ENCODE assay signal across 8 cellular contexts in the genomic region with DNA sequence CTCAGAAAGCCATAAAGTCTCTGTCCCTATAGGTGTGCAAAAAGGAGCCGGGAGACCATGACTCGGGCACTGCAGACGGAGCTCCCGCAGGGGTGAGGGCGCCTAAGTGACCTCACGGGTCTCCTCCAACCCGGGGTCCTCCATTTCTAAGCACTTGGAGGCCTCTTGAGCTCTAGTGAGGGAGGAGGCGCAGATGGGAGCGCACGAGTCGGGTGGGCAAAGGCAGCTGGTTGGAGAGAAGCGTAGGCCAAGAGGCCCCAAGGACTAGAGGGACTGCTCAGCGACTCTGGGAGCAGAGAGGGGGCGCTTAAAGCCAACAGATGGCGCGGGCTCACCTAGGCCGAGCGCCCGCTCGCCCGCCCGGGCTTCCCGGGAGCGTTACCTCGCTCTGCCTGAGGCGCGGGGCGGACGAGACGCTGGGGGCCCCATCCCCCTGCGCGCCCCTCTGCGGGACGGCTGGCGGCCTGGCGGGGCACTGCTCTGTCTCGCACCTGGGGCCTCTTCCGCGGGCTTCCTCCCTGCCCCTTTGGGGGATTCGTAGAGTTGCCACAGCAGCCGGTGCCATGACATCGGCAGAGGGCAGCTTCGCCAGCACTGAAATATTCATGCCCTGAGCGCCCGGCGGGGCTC. TPM values are rescaled to one million over a fixed set of nuclear protein-coding genes. Genes with fewer than 3 reads are reported as not detected.
DNase-seq lines count a peak whose midpoint lies in the region; ATAC-seq and TF ChIP-seq lines count a peak whose summit lies in the region.

No MANE protein-coding gene starts in this region.

- H3K27me3 ChIP-seq in ascending aorta = peaks cover 3% of the 10 kb centered on the region
- peaks cover 3 to 88% (median 28%) of the 10 kb centered on the region in 7 donors for H3K27me3 ChIP-seq in spleen (replicated peaks in 1 of 7)

- TF ChIP-seq CTCF in ascending aorta (IDR thresholded peaks at IDR 0.05) (peak; percentile 17 to 46 (median 29)), spleen (IDR thresholded peaks at IDR 0.05 in 8 of 11, conservative IDR thresholded peaks at IDR 0.05 in 3 of 11) (peak in 10 of 11 experiments; percentile 26 to 77 (median 58))

- H3K36me3 ChIP-seq in ascending aorta (no peaks in the 10 kb centered on the region), spleen (no peaks in the 10 kb centered on the region)

- peak; percentile 25 to 44 for DNase-seq in NCI-H2081 (lab: John Stamatoyannopoulos, UW)
- DNase-seq in NCI-H2081 treated with DMSO at 0.1 percent for 48 hours (lab: John Stamatoyannopoulos, UW) = no peak
- peak; percentile 60 to 84 for DNase-seq in NCI-H524 (lab: John Stamatoyannopoulos, UW)
- DNase-seq in ascending aorta (ENCODE audit: low spot score in 2 of 2) = no peak
- DNase-seq in spleen = peak; percentile 83

- ATAC-seq in GM19467 (IDR thresholded peaks at IDR 0.05; ENCODE audit: unreplicated experiment) (no peak), HG02884 (IDR thresholded peaks at IDR 0.05; ENCODE audit: unreplicated experiment) (no peak)

- H3K27ac ChIP-seq in ascending aorta (no peak overlapping the region), spleen (peak overlapping the region in 1 of 8 donors; percentile 43)

- no peaks in the 10 kb centered on the region for H3K9me3 ChIP-seq in ascending aorta
- no peaks in the 10 kb centered on the region for H3K9me3 ChIP-seq in spleen

- no peak for TF ChIP-seq POLR2A in spleen (IDR thresholded peaks at IDR 0.05)

- peaks cover 10 to 17% of the 10 kb centered on the region in 2 donors for H3K4me1 ChIP-seq in ascending aorta
- peaks cover 7 to 32% (median 18%) of the 10 kb centered on the region in 6 donors for H3K4me1 ChIP-seq in spleen

- H3K4me3 ChIP-seq in ascending aorta = peak overlapping the region; percentile 51 to 69
- peak overlapping the region; percentile 44 for H3K4me3 ChIP-seq in iPS-11a (ENCODE audit: low read depth, low read length)
- H3K4me3 ChIP-seq in spleen = peak overlapping the region; percentile 37 to 75 (median 48)

- intact Hi-C loops in ascending aorta (cut with DNase I) = loop anchor here (2.0 to 5.0 kb wide), 2 partner anchors 173 to 416 kb away; no protein-coding TSS in a partner anchor
- intact Hi-C loops in spleen (cut with DNase I; ENCODE audit: low total_unique reads) = loop anchor here (5.0 to 10.0 kb wide), 2 partner anchors 171 to 309 kb away; no protein-coding TSS in a partner anchor

- 15 to 31% (median 16%) methylated on average over 20 to 46 of the region's 46 CpGs for WGBS in spleen, 5 donors

RNA-seq across cellular contexts. Expression of gene CDH23, which starts 0.5 kb away (rescaled TPM):
- total RNA-seq in ascending aorta (40.9 TPM), spleen (10 to 100 TPM in 5 of 7 donors, 1 to 10 TPM in 2; 8.4 to 19.9 (median 12.8) TPM)
- 1 to 10 TPM; 2.0 to 4.8 (median 3.3) TPM for polyA plus RNA-seq in spleen

Comparison
In these comparisons a context has a peak if more than half of its experiments do, and no peak if none do; other contexts are left out.
1. DNase-seq: peak in NCI-H2081 (2 of 2), NCI-H524 (2 of 2) and spleen (single experiment); none in NCI-H2081 treated with DMSO at 0.1 percent for 48 hours (single experiment) and ascending aorta (0 of 2).
2. Peak in every context shown above with its lines, with median percentiles within 50 percentile points of each other: H3K4me3 ChIP-seq.